ENCODE assay signal across 13 cellular contexts in genomic region chr20:59845472-59845871, GRCh38.
A peak's percentile ranks its signal among the peaks of the same experiment; 100 is the strongest.
DNase-seq lines count a peak whose midpoint lies in the region; ATAC-seq and TF ChIP-seq lines count a peak whose summit lies in the region.
"Had no signal": no experiment of that assay in that cellular context is flagged by ENCODE, and none has a peak within 500 bp of the region (broad histone marks: within the 10 kb centered on the region; RNA-seq: fewer than 3 reads in every experiment).

No MANE protein-coding gene starts in this region.

- H3K9ac ChIP-seq in PC-3 (ENCODE audit: low read length) (0 out of 2 replicates have a peak overlapping the region, but pooled peaks have one; percentile 7), mammary epithelial cell (ENCODE audit: insufficient read depth, low read length) (no peak overlapping the region)

- H3K4me1 ChIP-seq in PC-3 (ENCODE audit: insufficient read depth, low read length) (peaks cover 38% of the 10 kb centered on the region), mammary epithelial cell (ENCODE audit: insufficient read depth, low read length) (no peaks in the 10 kb centered on the region)
- H3K4me1 ChIP-seq: A549 had no signal

- no peaks in the 10 kb centered on the region for H3K9me2 ChIP-seq in PC-3 (replicated peaks; ENCODE audit: low read length)

- H3K4me3 ChIP-seq in PC-3 (ENCODE audit: low read length) (peak overlapping the region; percentile 26; the same call in 1 of the 2 replicates), mammary epithelial cell (replicated peaks in 1 of 3; ENCODE audit: insufficient read depth in 1 of 3, low read depth in 2 of 3, low read length in 3 of 3) (no peak overlapping the region)
- H3K4me3 ChIP-seq: A549 had no signal

- in situ Hi-C loops in mammary epithelial cell (cut with MboI; ENCODE audit: low sequenced_read_pairs in 2 of 2), result loop anchor here (5.0 to 10.0 kb wide), 2 partner anchors 58 to 61 kb away; no protein-coding TSS in a partner anchor

- BruUV-seq in PC-3 (replicated peaks; lab: Mats Ljungman, UMichigan), result no TSS peak
- BruUV-seq in mammary epithelial cell (replicated peaks; lab: Mats Ljungman, UMichigan), result no TSS peak

- H4K20me1 ChIP-seq in PC-3 (ENCODE audit: low read length), result no peaks in the 10 kb centered on the region
- H4K20me1 ChIP-seq in mammary epithelial cell (ENCODE audit: insufficient read depth, low read length), result no peaks in the 10 kb centered on the region

- H2AFZ ChIP-seq in PC-3 (ENCODE audit: low read length) (no peak overlapping the region), mammary epithelial cell (ENCODE audit: low read depth, low read length) (no peak overlapping the region)

- no peaks in the 10 kb centered on the region for H3K27me3 ChIP-seq in PC-3 (ENCODE audit: low read length)
- no peaks in the 10 kb centered on the region for H3K27me3 ChIP-seq in mammary epithelial cell (ENCODE audit: insufficient read depth, low read length)

- POLR2A ChIA-PET in PC-3 (lab: Charles Lee; ENCODE audit: unreplicated experiment), result no interaction called here

- CTCF ChIA-PET in PC-3 (lab: Charles Lee), result interaction anchor here (0.6 to 1.0 kb wide), 3 partner anchors 9 to 92 kb away, joined by 3 to 8 read pairs (median 3); no protein-coding TSS in a partner anchor
- CTCF ChIA-PET in mammary epithelial cell (lab: Charles Lee; ENCODE audit: low non-redundant PET), result no interaction called here

- H3K4me2 ChIP-seq in PC-3 (ENCODE audit: low read length) (peak overlapping the region; percentile 69), mammary epithelial cell (ENCODE audit: insufficient read depth, low read depth, low read length) (no peak overlapping the region)
- H3K4me2 ChIP-seq: A549 had no signal

- peak; percentile 69 for ATAC-seq in PC-3
- ATAC-seq: A549; CD8-positive, alpha-beta T cell had no signal

- peaks cover 4% of the 10 kb centered on the region for H3F3A ChIP-seq in PC-3 (ENCODE audit: low read length, unreplicated experiment)

- DNase-seq in DMS53 treated with DMSO at 0.1 percent for 48 hours (lab: John Stamatoyannopoulos, UW; ENCODE audit: unreplicated experiment) (peak; percentile 10), PC-3 (peak; percentile 93), mammary epithelial cell (peak; percentile 45), NCI-H1092 treated with DMSO at 0.1 percent for 48 hours (lab: John Stamatoyannopoulos, UW) (no peak), medulla oblongata (ENCODE audit: extremely low spot score) (no peak), NCI-H1048 (lab: John Stamatoyannopoulos, UW) (no peak)
- no peak for DNase-seq in activated naive CD4-positive, alpha-beta T cell treated with Interleukin-2 at 50 U/mL for 16 hours
- DNase-seq: CD8-positive, alpha-beta T cell; DND-41; GDM1; GOT3; H9 had no signal

- 38% methylated on average over 3 of the region's 3 CpGs for WGBS in mammary epithelial cell (ENCODE audit: low coverage, missing lambda C conversion rate)

- H3K79me2 ChIP-seq in PC-3 (ENCODE audit: low read length) (no peaks in the 10 kb centered on the region), mammary epithelial cell (ENCODE audit: insufficient read depth, low read length) (no peaks in the 10 kb centered on the region)

- peaks cover 20% of the 10 kb centered on the region; the same call in 1 of the 2 replicates for H3K36me3 ChIP-seq in PC-3 (ENCODE audit: low read depth, low read length)
- no peaks in the 10 kb centered on the region for H3K36me3 ChIP-seq in mammary epithelial cell (ENCODE audit: insufficient read depth, low read length)

- intact Hi-C loops in PC-3 (cut with micrococcal nuclease) (loop anchor here (1.0 to 5.0 kb wide), 5 partner anchors 9 to 248 kb away; partner anchors contain the start of genes FAM217B and PPP1R3D), mammary epithelial cell (cut with micrococcal nuclease) (loop anchor here (5.0 kb wide), 1 partner anchor 248 kb away; no protein-coding TSS in a partner anchor)

- TF ChIP-seq CTCF in PC-3 (conservative IDR thresholded peaks at IDR 0.05; ENCODE audit: low read depth, low read length), result no peak
- TF ChIP-seq CTCF in mammary epithelial cell (conservative IDR thresholded peaks at IDR 0.05 in 1 of 2, IDR thresholded peaks at IDR 0.05 in 1 of 2; ENCODE audit: extremely low read depth in 1 of 2, insufficient read depth in 1 of 2, low read depth in 1 of 2, low read length in 2 of 2), result no peak

- H3K9me3 ChIP-seq in PC-3 (ENCODE audit: low read length), result no peaks in the 10 kb centered on the region
- no peaks in the 10 kb centered on the region for H3K9me3 ChIP-seq in mammary epithelial cell (replicated peaks; ENCODE audit: insufficient read depth, low read length)
- H3K9me3 ChIP-seq: A549 had no signal

- H3K27ac ChIP-seq in PC-3 (ENCODE audit: low read length) (peak overlapping the region; percentile 82), mammary epithelial cell (ENCODE audit: insufficient read depth, low read depth, low read length) (no peak overlapping the region)
- H3K27ac ChIP-seq: A549 had no signal

- dilution Hi-C loops in mammary epithelial cell (cut with HindIII; ENCODE audit: low sequenced_read_pairs), result no loop called here

Comparison
In these comparisons a context has a peak if more than half of its experiments do, and no peak if none do; other contexts are left out.
1. DNase-seq: peak in DMS53 treated with DMSO at 0.1 percent for 48 hours (single experiment), PC-3 (single experiment) and mammary epithelial cell (single experiment); none in activated naive CD4-positive, alpha-beta T cell treated with Interleukin-2 at 50 U/mL for 16 hours (single experiment), NCI-H1092 treated with DMSO at 0.1 percent for 48 hours (single experiment), medulla oblongata (single experiment) and NCI-H1048 (single experiment).